20 cellular contexts compared by ENCODE assay signal in the genomic region with DNA sequence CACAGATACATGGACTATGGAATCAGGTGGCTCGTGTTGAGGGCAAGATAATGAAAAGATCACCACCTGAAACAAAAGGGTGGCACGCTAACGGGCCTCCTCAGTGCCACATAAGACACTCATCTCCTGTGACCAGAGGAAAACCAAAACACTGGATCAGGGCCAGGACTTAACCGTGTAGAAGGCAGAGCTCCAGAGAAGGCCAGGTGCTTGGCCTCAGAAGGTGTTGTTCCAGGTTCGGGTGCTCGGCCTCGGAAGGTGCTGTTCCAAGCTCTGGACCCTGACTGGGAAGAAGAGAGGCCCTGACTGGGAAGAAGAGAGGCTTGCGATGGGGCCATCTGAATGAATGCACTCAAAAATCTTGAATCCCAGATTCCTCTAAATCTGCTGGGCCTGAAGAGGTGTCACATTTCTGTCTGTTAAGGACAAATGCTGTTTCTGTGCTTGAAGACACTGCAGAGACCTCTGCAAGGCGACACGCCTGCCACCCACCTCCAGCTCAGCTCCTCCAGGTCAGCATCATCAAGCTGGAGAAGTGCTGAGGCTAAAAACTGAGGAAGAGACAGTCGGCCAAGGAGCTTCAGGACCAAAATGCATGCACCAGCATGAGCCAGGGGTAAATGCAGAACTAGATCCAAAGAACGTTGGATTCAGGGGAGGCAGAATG. TPM values are rescaled to one million over a fixed set of nuclear protein-coding genes. Genes with fewer than 3 reads are reported as not detected.
DNase-seq lines count a peak whose midpoint lies in the region; ATAC-seq and TF ChIP-seq lines count a peak whose summit lies in the region.
"Had no signal": no experiment of that assay in that cellular context is flagged by ENCODE, and none has a peak within 500 bp of the region (broad histone marks: within the 10 kb centered on the region; RNA-seq: fewer than 3 reads in every experiment).

No MANE protein-coding gene starts in this region.

- H3K27me3 Mint-ChIP-seq in T-helper 2 cell treated with Interferon-gamma antibody and Interleukin-4, amounts not matched to agents 5 μg/mL and 100 μg/mL, for 36 hours (ENCODE audit: low read depth): peaks cover 4% of the 10 kb centered on the region

- no peak for TF ChIP-seq CTCF in dorsolateral prefrontal cortex (IDR thresholded peaks at IDR 0.05 in 54 of 56, conservative IDR thresholded peaks at IDR 0.05 in 2 of 56; ENCODE audit: low read depth in 1 of 56, partially characterized antibody in 56 of 56)

- no peak overlapping the region for H3K4me3 Mint-ChIP-seq in T-helper 2 cell treated with Interferon-gamma antibody and Interleukin-4, amounts not matched to agents 5 μg/mL and 100 μg/mL, for 36 hours

- no peaks in the 10 kb centered on the region for H3K27me3 ChIP-seq in dorsolateral prefrontal cortex
- H3K27me3 ChIP-seq: right lobe of liver, uterus had no signal

- no peak for DNase-seq in T-helper 2 cell treated with Interferon-gamma antibody and Interleukin-4, amounts not matched to agents 5 μg/mL and 100 μg/mL, for 36 hours (ENCODE audit: low spot score)
- DNase-seq in T-helper 2 cell (no peak), NCI-H2029 (lab: John Stamatoyannopoulos, UW) (peak; percentile 40), dorsolateral prefrontal cortex (peak in 1 of 10 donors; percentile 25), posterior vena cava (ENCODE audit: low spot score) (peak; percentile 29), cerebellum (ENCODE audit: low spot score) (no peak)
- DNase-seq in stimulated activated CD4-positive, alpha-beta T cell treated with anti-CD3 and anti-CD28 coated beads, Interleukin-2, amount 100 ng/mL, for 48 hours: no peak
- DNase-seq: activated CD4-positive, alpha-beta T cell treated with anti-CD3 and anti-CD28 coated beads for 1 hour; anterior cingulate cortex; dermis blood vessel endothelial cell; NCI-H446; PC-3; stimulated activated CD4-positive, alpha-beta T cell treated with anti-CD3 and anti-CD28 coated beads, Interleukin-4, amount 100 ng/mL, for 4 hours; SW 1271; uterus had no signal

- peaks cover 3% of the 10 kb centered on the region for H3K9me3 Mint-ChIP-seq in T-helper 2 cell treated with Interferon-gamma antibody and Interleukin-4, amounts not matched to agents 5 μg/mL and 100 μg/mL, for 36 hours

- no peak overlapping the region for H3K4me3 ChIP-seq in dorsolateral prefrontal cortex
- H3K4me3 ChIP-seq: right lobe of liver, uterus had no signal

- peak overlapping the region; percentile 51 for H3K27ac Mint-ChIP-seq in T-helper 2 cell treated with Interferon-gamma antibody and Interleukin-4, amounts not matched to agents 5 μg/mL and 100 μg/mL, for 36 hours

- H3K27ac ChIP-seq in dorsolateral prefrontal cortex: peak overlapping the region in 39 of 59 donors; percentile 9 to 86 (median 61)
- H3K27ac ChIP-seq: right lobe of liver, uterus had no signal

- no peak for ATAC-seq in GM21717 (IDR thresholded peaks at IDR 0.05; ENCODE audit: unreplicated experiment)
- ATAC-seq: PC-3, right lobe of liver had no signal

- H3K4me1 Mint-ChIP-seq in T-helper 2 cell treated with Interferon-gamma antibody and Interleukin-4, amounts not matched to agents 5 μg/mL and 100 μg/mL, for 36 hours (ENCODE audit: low read depth): peaks cover 21% of the 10 kb centered on the region

- intact Hi-C loops in dorsolateral prefrontal cortex (cut with DNase I) (loop anchor here (5.0 kb wide), 4 partner anchors 32 to 98 kb away; no protein-coding TSS in a partner anchor), posterior vena cava (cut with DNase I) (no loop called here)

- peaks cover 13% of the 10 kb centered on the region for H3K36me3 Mint-ChIP-seq in T-helper 2 cell treated with Interferon-gamma antibody and Interleukin-4, amounts not matched to agents 5 μg/mL and 100 μg/mL, for 36 hours (ENCODE audit: low read depth)

RNA-seq across cellular contexts. Expression of a gene that starts 2.7 kb away (rescaled TPM):
- 10 to 100 TPM; 31.0 to 93.4 (median 44.7) TPM for total RNA-seq in dorsolateral prefrontal cortex
- 10 to 100 TPM; 28.8 to 30.1 TPM for total RNA-seq in posterior vena cava
- total RNA-seq in cerebellum: 19.1 TPM

RNA-seq across cellular contexts. Expression of a gene that starts 44.0 kb away (rescaled TPM):
- 1 to 10 TPM in 35 of 120 experiments, under 1 TPM in 16, not detected in 69; 0.46 to 3.7 (median 1.3) TPM for total RNA-seq in dorsolateral prefrontal cortex
- total RNA-seq in posterior vena cava: not detected
- not detected for total RNA-seq in cerebellum
- total RNA-seq: A673, dermis blood vessel endothelial cell, fibroblast of lung, H4, PC-3, right lobe of liver, uterus had no signal

Comparison
In these comparisons a context has a peak if more than half of its experiments do, and no peak if none do; other contexts are left out.
1. DNase-seq: peak in NCI-H2029 (single experiment) and posterior vena cava (single experiment); none in T-helper 2 cell treated with Interferon-gamma antibody and Interleukin-4, amounts not matched to agents 5 μg/mL and 100 μg/mL, for 36 hours (single experiment), T-helper 2 cell (0 of 5), stimulated activated CD4-positive, alpha-beta T cell treated with anti-CD3 and anti-CD28 coated beads, Interleukin-2, amount 100 ng/mL, for 48 hours (0 of 2) and cerebellum (single experiment).
2. intact Hi-C loops: an anchor here in dorsolateral prefrontal cortex (5.0 kb wide); none called in posterior vena cava.